In the genomic region with DNA sequence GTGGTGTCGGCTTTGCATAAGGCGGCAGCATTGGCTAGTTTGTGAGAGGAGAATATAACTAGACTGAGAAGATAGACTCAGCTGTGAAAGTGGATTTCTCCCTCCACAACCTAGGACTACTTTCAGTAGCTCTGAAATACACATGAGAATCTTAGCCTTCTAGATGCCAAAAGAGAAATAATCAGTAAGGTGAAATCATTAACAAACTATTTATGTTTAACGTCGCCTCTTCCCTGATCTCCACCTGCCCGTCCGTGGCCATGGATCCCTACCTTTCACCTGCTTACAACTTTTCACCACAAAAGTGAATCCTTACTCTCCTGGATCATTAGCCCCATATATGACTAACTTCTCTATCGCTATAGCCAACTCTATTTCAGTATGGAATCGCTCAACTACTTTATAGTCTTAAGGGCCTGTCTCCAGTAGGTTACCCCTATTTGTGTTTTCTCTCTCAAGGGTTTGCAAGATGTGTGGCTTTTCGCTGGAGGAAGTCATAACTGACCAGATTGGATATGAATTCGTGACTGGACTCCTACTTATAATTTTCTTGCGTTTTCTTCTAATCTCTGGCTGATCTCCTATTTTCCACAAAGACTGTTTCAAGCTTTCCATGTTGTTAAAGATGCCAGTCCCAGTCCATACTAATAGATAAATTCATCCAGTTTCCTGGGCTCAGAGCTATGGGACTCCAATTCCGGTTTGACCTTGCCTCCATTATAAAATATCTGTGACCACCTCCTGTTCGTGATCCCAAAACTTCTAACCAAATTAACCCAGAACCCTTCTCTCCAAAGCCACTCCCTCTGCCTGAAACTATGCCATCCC, we compare ENCODE assay signal across 7 cellular contexts. TPM values are rescaled to one million over a fixed set of nuclear protein-coding genes. Genes with fewer than 3 reads are reported as not detected.
DNase-seq lines count a peak whose midpoint lies in the region; ATAC-seq and TF ChIP-seq lines count a peak whose summit lies in the region.

No MANE protein-coding gene starts in this region.

- peaks cover 16% of the 10 kb centered on the region for H3K4me1 ChIP-seq in mammary epithelial cell (ENCODE audit: insufficient read depth, low read length)
- peaks cover 32% of the 10 kb centered on the region for H3K4me1 ChIP-seq in lower lobe of right lung
- H3K4me1 ChIP-seq in uterus: no peaks in the 10 kb centered on the region

- TF ChIP-seq CTCF in GM12864 (IDR thresholded peaks at IDR 0.05; ENCODE audit: low read depth, low read length, missing control alignments) (no peak), mammary epithelial cell (conservative IDR thresholded peaks at IDR 0.05 in 1 of 2, IDR thresholded peaks at IDR 0.05 in 1 of 2; ENCODE audit: extremely low read depth in 1 of 2, insufficient read depth in 1 of 2, low read depth in 1 of 2, low read length in 2 of 2) (peak in 1 of 2 donors; percentile 28), lower lobe of right lung (IDR thresholded peaks at IDR 0.05) (no peak), uterus (IDR thresholded peaks at IDR 0.05) (no peak)

- peak overlapping the region; percentile 83 for H3K9ac ChIP-seq in mammary epithelial cell (ENCODE audit: insufficient read depth, low read length)

- H3K4me2 ChIP-seq in mammary epithelial cell (ENCODE audit: insufficient read depth, low read depth, low read length): peak overlapping the region; percentile 84

- H2AFZ ChIP-seq in mammary epithelial cell (ENCODE audit: low read depth, low read length): peak overlapping the region; percentile 92

- 37% methylated on average over 13 of the region's 13 CpGs for WGBS in mammary epithelial cell (ENCODE audit: low coverage, missing lambda C conversion rate)

- H3K79me2 ChIP-seq in mammary epithelial cell (ENCODE audit: insufficient read depth, low read length): peaks cover 33% of the 10 kb centered on the region

- peak in 1 of 2 donors; percentile 42 for ATAC-seq in lower lobe of right lung

- no peaks in the 10 kb centered on the region for H3K36me3 ChIP-seq in mammary epithelial cell (ENCODE audit: insufficient read depth, low read length)
- no peaks in the 10 kb centered on the region for H3K36me3 ChIP-seq in lower lobe of right lung
- no peaks in the 10 kb centered on the region for H3K36me3 ChIP-seq in uterus

- no peaks in the 10 kb centered on the region for H3K9me3 ChIP-seq in mammary epithelial cell (replicated peaks; ENCODE audit: insufficient read depth, low read length)
- no peaks in the 10 kb centered on the region for H3K9me3 ChIP-seq in lower lobe of right lung
- H3K9me3 ChIP-seq in uterus: no peaks in the 10 kb centered on the region

- CTCF ChIA-PET in mammary epithelial cell (lab: Charles Lee; ENCODE audit: low non-redundant PET): interaction anchor here (0.7 to 1.5 kb wide), 6 partner anchors 109 to 1378 kb away, joined by 4 to 28 read pairs (median 8); a partner anchor contains a TSS

- no peaks in the 10 kb centered on the region for H4K20me1 ChIP-seq in mammary epithelial cell (ENCODE audit: insufficient read depth, low read length)

- in situ Hi-C loops in mammary epithelial cell (cut with MboI; ENCODE audit: low sequenced_read_pairs in 2 of 2): loop anchor here (5.0 to 10.0 kb wide), 3 partner anchors 259 to 681 kb away; no protein-coding TSS in a partner anchor

- H3K27ac ChIP-seq in mammary epithelial cell (ENCODE audit: insufficient read depth, low read depth, low read length) (peak overlapping the region; percentile 87), lower lobe of right lung (peak overlapping the region; percentile 96), uterus (peak overlapping the region; percentile 99)

- dilution Hi-C loops in mammary epithelial cell (cut with HindIII; ENCODE audit: low sequenced_read_pairs): no loop called here

- intact Hi-C loops in mammary epithelial cell (cut with micrococcal nuclease) (loop anchor here (1.0 to 10.0 kb wide), 3 partner anchors 195 to 941 kb away; no protein-coding TSS in a partner anchor), lower lobe of right lung (cut with DNase I) (no loop called here), uterus (cut with DNase I; ENCODE audit: low total_unique reads) (loop anchor here (10.0 kb wide), 1 partner anchor 261 kb away; no protein-coding TSS in a partner anchor)

- H3K4me3 ChIP-seq in GM12864 (ENCODE audit: low read depth, low read length) (peak overlapping the region; percentile 83), mammary epithelial cell (replicated peaks in 1 of 3; ENCODE audit: insufficient read depth in 1 of 3, low read depth in 2 of 3, low read length in 3 of 3) (peak overlapping the region; percentile 47 to 68 (median 52)), lower lobe of right lung (peak overlapping the region; percentile 71), uterus (peak overlapping the region; percentile 47 to 62)

- TSS peak; percentile 80 for BruUV-seq in mammary epithelial cell (replicated peaks; lab: Mats Ljungman, UMichigan)

- H3K27me3 ChIP-seq in mammary epithelial cell (ENCODE audit: insufficient read depth, low read length) (no peaks in the 10 kb centered on the region), lower lobe of right lung (ENCODE audit: low read depth) (no peaks in the 10 kb centered on the region), uterus (no peaks in the 10 kb centered on the region)

- no peak for TF ChIP-seq POLR2A in uterus (IDR thresholded peaks at IDR 0.05)

- DNase-seq in GM12864 (ENCODE audit: low read depth) (no peak), NCI-H146 (lab: John Stamatoyannopoulos, UW) (peak; percentile 63), mammary epithelial cell (no peak), lower lobe of right lung (no peak), uterus (no peak), NCI-H2081 treated with DMSO at 0.1 percent for 48 hours (lab: John Stamatoyannopoulos, UW) (no peak), NCI-H2227 treated with DMSO at 0.1 percent for 48 hours (lab: John Stamatoyannopoulos, UW) (no peak)

RNA-seq across cellular contexts. Expression of a gene that starts 1.1 kb away (rescaled TPM):
- total RNA-seq in mammary epithelial cell (10 to 100 TPM; 19.2 to 29.9 TPM), lower lobe of right lung (41.3 TPM), uterus (100 to 1,000 TPM in 1 of 4 donors, 10 to 100 TPM in 3; 41.5 to 139 (median 86.0) TPM)
- polyA plus RNA-seq in mammary epithelial cell: 7.0 TPM
- 6.4 TPM for polyA minus RNA-seq in mammary epithelial cell
